ENCODE assay signal across 19 cellular contexts in the genomic region with DNA sequence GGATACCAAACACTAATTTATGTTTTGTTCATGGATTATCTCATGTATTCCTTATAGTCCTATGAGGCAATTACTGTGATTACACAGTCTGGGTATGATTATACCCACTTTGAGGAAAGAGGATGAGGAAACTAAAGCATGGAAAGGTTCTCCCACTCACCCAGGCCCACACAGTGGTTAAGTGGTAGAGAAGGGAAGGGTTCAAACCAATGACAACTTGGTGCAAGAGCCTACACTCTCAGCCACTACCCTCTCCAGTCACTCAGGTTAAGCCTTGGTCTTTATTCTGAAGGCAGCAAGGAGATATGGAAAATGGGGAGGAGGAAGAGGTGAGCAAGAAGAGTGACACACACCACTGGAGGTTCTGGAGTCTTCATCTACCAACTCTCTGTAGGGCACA.
"Had no signal": no experiment of that assay in that cellular context is flagged by ENCODE, and none has a peak within 500 bp of the region (broad histone marks: within the 10 kb centered on the region; RNA-seq: fewer than 3 reads in every experiment).

No MANE protein-coding gene starts in this region.

- H3K4me3 Mint-ChIP-seq: activated naive CD8-positive, alpha-beta T cell; activated T-cell treated with anti-CD3 and anti-CD28 coated beads, Interleukin-2, amount 50 U/mL, for 72 hours; memory B cell; nephron progenitor cell; stimulated activated memory B cell treated with anti-CD40 and anti-IgM and Interleukin-4, amounts not matched to agents 10 μg/mL and 1 μg/mL and 100 μg/mL, for 72 hours had no signal

- H3K9me3 ChIP-seq: colonic mucosa, heart left ventricle, right lobe of liver, thoracic aorta had no signal

- ATAC-seq: activated CD4-positive, CD25-positive, alpha-beta regulatory T cell treated with anti-CD3 and anti-CD28 coated beads, Interleukin-2, amount 50 U/mL, for 24 hours; activated T-cell treated with anti-CD3 and anti-CD28 coated beads, Interleukin-2, amount 50 U/mL, for 72 hours; heart left ventricle; left colon; right lobe of liver; stimulated activated memory B cell treated with anti-CD40 and anti-IgM and Interleukin-4, amounts not matched to agents 10 μg/mL and 1 μg/mL and 100 μg/mL, for 72 hours had no signal

- FAIRE-seq: bronchial epithelial cell had no signal

- H3K27me3 ChIP-seq: colonic mucosa, heart left ventricle, right lobe of liver had no signal

- H3K36me3 Mint-ChIP-seq: memory B cell; stimulated activated memory B cell treated with anti-CD40 and anti-IgM and Interleukin-4, amounts not matched to agents 10 μg/mL and 1 μg/mL and 100 μg/mL, for 72 hours had no signal

- H3K4me3 ChIP-seq: colonic mucosa, heart left ventricle, right lobe of liver, skin epidermis, thoracic aorta had no signal

- H3K27ac Mint-ChIP-seq: activated naive CD8-positive, alpha-beta T cell; activated T-cell treated with anti-CD3 and anti-CD28 coated beads, Interleukin-2, amount 50 U/mL, for 72 hours; memory B cell; nephron progenitor cell; stimulated activated memory B cell treated with anti-CD40 and anti-IgM and Interleukin-4, amounts not matched to agents 10 μg/mL and 1 μg/mL and 100 μg/mL, for 72 hours had no signal

- H3K9me3 Mint-ChIP-seq: activated T-cell treated with anti-CD3 and anti-CD28 coated beads, Interleukin-2, amount 50 U/mL, for 72 hours; memory B cell; stimulated activated memory B cell treated with anti-CD40 and anti-IgM and Interleukin-4, amounts not matched to agents 10 μg/mL and 1 μg/mL and 100 μg/mL, for 72 hours had no signal

- H3K4me1 ChIP-seq: colonic mucosa had no signal

- H3K36me3 ChIP-seq: colonic mucosa, heart left ventricle, right lobe of liver, thoracic aorta had no signal

- H3K27me3 Mint-ChIP-seq: activated naive CD8-positive, alpha-beta T cell; stimulated activated memory B cell treated with anti-CD40 and anti-IgM and Interleukin-4, amounts not matched to agents 10 μg/mL and 1 μg/mL and 100 μg/mL, for 72 hours had no signal

- H3K4me1 Mint-ChIP-seq: memory B cell; stimulated activated memory B cell treated with anti-CD40 and anti-IgM and Interleukin-4, amounts not matched to agents 10 μg/mL and 1 μg/mL and 100 μg/mL, for 72 hours had no signal

- DNase-seq: activated gamma-delta T cell treated with Interleukin-2 at 50 U/mL for 16 hours; activated T-cell treated with anti-CD3 and anti-CD28 coated beads, Interleukin-2, amount 50 U/mL, for 72 hours; amygdala; colonic mucosa; heart left ventricle; islet precursor cell; left colon; nephron progenitor cell; nucleus accumbens; right lobe of liver; stimulated activated CD4-positive, alpha-beta T cell treated with anti-CD3 and anti-CD28 coated beads, Interleukin-1b, Interleukin-23, amount 100 ng/mL, for 48 hours had no signal

- H3K27ac ChIP-seq: colonic mucosa, heart left ventricle, right lobe of liver, thoracic aorta, VCaP had no signal
